16 cellular contexts compared by ENCODE assay signal in the genomic region with DNA sequence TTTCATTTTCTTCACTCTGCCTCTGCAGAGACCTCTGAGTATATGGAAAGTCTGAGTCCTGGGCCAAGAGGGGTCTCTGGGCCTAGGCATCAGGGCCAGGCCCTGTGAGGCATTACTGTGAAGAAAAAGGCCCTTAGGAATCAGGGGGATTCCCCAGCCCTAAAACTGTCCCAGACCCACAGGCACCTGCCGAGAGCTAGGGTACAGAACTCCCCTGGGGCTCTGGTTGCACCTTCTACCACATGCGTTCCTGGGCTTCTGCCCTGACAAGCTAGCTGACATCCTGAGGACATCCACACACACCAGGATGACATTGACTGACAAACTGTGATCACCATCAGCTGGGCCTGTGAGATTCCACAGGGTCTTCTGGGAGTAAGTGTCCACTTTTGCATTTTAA. TPM values are rescaled to one million over a fixed set of nuclear protein-coding genes. Genes with fewer than 3 reads are reported as not detected.
DNase-seq lines count a peak whose midpoint lies in the region; ATAC-seq lines count a peak whose summit lies in the region.
"Had no signal": no experiment of that assay in that cellular context is flagged by ENCODE, and none has a peak within 500 bp of the region (broad histone marks: within the 10 kb centered on the region; RNA-seq: fewer than 3 reads in every experiment).

No MANE protein-coding gene starts in this region.

- no peak overlapping the region for H3K27ac ChIP-seq in CD8-positive, alpha-beta memory T cell (ENCODE audit: low read depth, low read length)
- no peak overlapping the region for H3K27ac ChIP-seq in right cardiac atrium (ENCODE audit: low read length)
- H3K27ac ChIP-seq: PC-9, right lobe of liver had no signal

- peaks cover 9% of the 10 kb centered on the region for H3K27me3 ChIP-seq in CD8-positive, alpha-beta memory T cell (ENCODE audit: insufficient read depth, low read length, poor library complexity, severe bottlenecking)
- no peaks in the 10 kb centered on the region for H3K27me3 ChIP-seq in right cardiac atrium (ENCODE audit: control insufficient read depth, insufficient read depth)
- H3K27me3 ChIP-seq: right lobe of liver had no signal

- DNase-seq in activated naive CD8-positive, alpha-beta T cell treated with anti-CD3 and anti-CD28 coated beads, Interleukin-2, amount 50 U/mL, for 24 hours = no peak
- DNase-seq in activated naive CD8-positive, alpha-beta T cell treated with anti-CD3 and anti-CD28 coated beads for 36 hours = no peak
- DNase-seq in ureter (ENCODE audit: low spot score) (peak; percentile 13), right cardiac atrium (no peak)
- DNase-seq in CD8-positive, alpha-beta memory T cell = no peak
- no peak for DNase-seq in activated naive CD4-positive, alpha-beta T cell treated with anti-CD3 and anti-CD28 coated beads for 36 hours
- DNase-seq: activated T-cell treated with anti-CD3 and anti-CD28 coated beads, Interleukin-2, amount 50 U/mL, for 24 hours; DMS79 treated with DMSO at 0.1 percent for 48 hours; hippocampal formation; mesendoderm; NCI-H1930; PC-9 had no signal

- CTCF ChIA-PET in CD8-positive, alpha-beta memory T cell (lab: Charles Lee) = no interaction called here
- CTCF ChIA-PET in activated naive CD4-positive, alpha-beta T cell treated with anti-CD3 and anti-CD28 coated beads for 36 hours (lab: Charles Lee) = no interaction called here

- H3K36me3 Mint-ChIP-seq in activated naive CD8-positive, alpha-beta T cell treated with anti-CD3 and anti-CD28 coated beads, Interleukin-2, amount 50 U/mL, for 24 hours (ENCODE audit: low read depth) = no peaks in the 10 kb centered on the region
- H3K36me3 Mint-ChIP-seq in activated naive CD8-positive, alpha-beta T cell treated with anti-CD3 and anti-CD28 coated beads for 36 hours = no peaks in the 10 kb centered on the region
- peaks cover 0 to 4% (median 0%) of the 10 kb centered on the region in 3 donors for H3K36me3 Mint-ChIP-seq in CD8-positive, alpha-beta memory T cell
- no peaks in the 10 kb centered on the region for H3K36me3 Mint-ChIP-seq in activated naive CD4-positive, alpha-beta T cell treated with anti-CD3 and anti-CD28 coated beads for 36 hours (ENCODE audit: low read depth)
- H3K36me3 Mint-ChIP-seq: brain had no signal

- H3K9me3 Mint-ChIP-seq in activated naive CD8-positive, alpha-beta T cell treated with anti-CD3 and anti-CD28 coated beads, Interleukin-2, amount 50 U/mL, for 24 hours = no peaks in the 10 kb centered on the region
- H3K9me3 Mint-ChIP-seq in activated naive CD8-positive, alpha-beta T cell treated with anti-CD3 and anti-CD28 coated beads for 36 hours = no peaks in the 10 kb centered on the region
- no peaks in the 10 kb centered on the region for H3K9me3 Mint-ChIP-seq in CD8-positive, alpha-beta memory T cell
- H3K9me3 Mint-ChIP-seq in activated naive CD4-positive, alpha-beta T cell treated with anti-CD3 and anti-CD28 coated beads for 36 hours = no peaks in the 10 kb centered on the region
- H3K9me3 Mint-ChIP-seq: activated T-cell treated with anti-CD3 and anti-CD28 coated beads, Interleukin-2, amount 50 U/mL, for 24 hours had no signal

- H3K36me3 ChIP-seq in CD8-positive, alpha-beta memory T cell (ENCODE audit: insufficient read depth, low read length) = no peaks in the 10 kb centered on the region
- H3K36me3 ChIP-seq: right lobe of liver had no signal

- H3K27ac Mint-ChIP-seq in activated naive CD8-positive, alpha-beta T cell treated with anti-CD3 and anti-CD28 coated beads, Interleukin-2, amount 50 U/mL, for 24 hours = no peak overlapping the region
- H3K27ac Mint-ChIP-seq in activated naive CD8-positive, alpha-beta T cell treated with anti-CD3 and anti-CD28 coated beads for 36 hours = no peak overlapping the region
- H3K27ac Mint-ChIP-seq in CD8-positive, alpha-beta memory T cell = no peak overlapping the region
- H3K27ac Mint-ChIP-seq in activated naive CD4-positive, alpha-beta T cell treated with anti-CD3 and anti-CD28 coated beads for 36 hours = no peak overlapping the region
- H3K27ac Mint-ChIP-seq: activated T-cell treated with anti-CD3 and anti-CD28 coated beads, Interleukin-2, amount 50 U/mL, for 24 hours; brain had no signal

- H3K4me1 Mint-ChIP-seq in activated naive CD8-positive, alpha-beta T cell treated with anti-CD3 and anti-CD28 coated beads, Interleukin-2, amount 50 U/mL, for 24 hours = no peaks in the 10 kb centered on the region
- no peaks in the 10 kb centered on the region for H3K4me1 Mint-ChIP-seq in activated naive CD8-positive, alpha-beta T cell treated with anti-CD3 and anti-CD28 coated beads for 36 hours
- H3K4me1 Mint-ChIP-seq in CD8-positive, alpha-beta memory T cell = no peaks in the 10 kb centered on the region
- no peaks in the 10 kb centered on the region for H3K4me1 Mint-ChIP-seq in activated naive CD4-positive, alpha-beta T cell treated with anti-CD3 and anti-CD28 coated beads for 36 hours (ENCODE audit: low read depth)

- H3K9me3 ChIP-seq in CD8-positive, alpha-beta memory T cell (ENCODE audit: low read length) = no peaks in the 10 kb centered on the region
- H3K9me3 ChIP-seq in right cardiac atrium (ENCODE audit: control insufficient read depth, low read length) = no peaks in the 10 kb centered on the region
- H3K9me3 ChIP-seq: right lobe of liver had no signal

- peaks cover 21% of the 10 kb centered on the region for H3K27me3 Mint-ChIP-seq in activated naive CD8-positive, alpha-beta T cell treated with anti-CD3 and anti-CD28 coated beads, Interleukin-2, amount 50 U/mL, for 24 hours
- peaks cover 33% of the 10 kb centered on the region for H3K27me3 Mint-ChIP-seq in activated naive CD8-positive, alpha-beta T cell treated with anti-CD3 and anti-CD28 coated beads for 36 hours
- H3K27me3 Mint-ChIP-seq in CD8-positive, alpha-beta memory T cell = peaks cover 16 to 23% of the 10 kb centered on the region in 2 donors
- H3K27me3 Mint-ChIP-seq in activated naive CD4-positive, alpha-beta T cell treated with anti-CD3 and anti-CD28 coated beads for 36 hours (ENCODE audit: low read depth) = peaks cover 10% of the 10 kb centered on the region

- no peak overlapping the region for H3K4me3 Mint-ChIP-seq in activated naive CD8-positive, alpha-beta T cell treated with anti-CD3 and anti-CD28 coated beads, Interleukin-2, amount 50 U/mL, for 24 hours
- no peak overlapping the region for H3K4me3 Mint-ChIP-seq in activated naive CD8-positive, alpha-beta T cell treated with anti-CD3 and anti-CD28 coated beads for 36 hours
- H3K4me3 Mint-ChIP-seq in CD8-positive, alpha-beta memory T cell = no peak overlapping the region
- no peak overlapping the region for H3K4me3 Mint-ChIP-seq in activated naive CD4-positive, alpha-beta T cell treated with anti-CD3 and anti-CD28 coated beads for 36 hours
- H3K4me3 Mint-ChIP-seq: activated T-cell treated with anti-CD3 and anti-CD28 coated beads, Interleukin-2, amount 50 U/mL, for 24 hours; brain had no signal

- WGBS in right cardiac atrium = 97% methylated on average over 2 of the region's 2 CpGs

- POLR2A ChIA-PET in CD8-positive, alpha-beta memory T cell (lab: Charles Lee) = no interaction called here

- no peak overlapping the region for H3K4me3 ChIP-seq in CD8-positive, alpha-beta memory T cell (ENCODE audit: low read length)
- no peak overlapping the region for H3K4me3 ChIP-seq in right cardiac atrium (ENCODE audit: low read length)
- H3K4me3 ChIP-seq: PC-9, right lobe of liver had no signal

- H3K4me1 ChIP-seq in CD8-positive, alpha-beta memory T cell (ENCODE audit: insufficient read depth, low read length) = no peaks in the 10 kb centered on the region
- no peaks in the 10 kb centered on the region for H3K4me1 ChIP-seq in right cardiac atrium (ENCODE audit: control insufficient read depth, insufficient read depth, low read length)
- H3K4me1 ChIP-seq: right lobe of liver had no signal

- ATAC-seq in activated naive CD8-positive, alpha-beta T cell treated with anti-CD3 and anti-CD28 coated beads, Interleukin-2, amount 50 U/mL, for 24 hours = peak; percentile 61
- ATAC-seq in GM21737 (IDR thresholded peaks at IDR 0.05; ENCODE audit: unreplicated experiment) = peak; percentile 64
- peak; percentile 76 for ATAC-seq in HG03175 (IDR thresholded peaks at IDR 0.05; ENCODE audit: unreplicated experiment)
- no peak for ATAC-seq in right cardiac atrium
- ATAC-seq: right lobe of liver had no signal

- intact Hi-C loops in right cardiac atrium (cut with DNase I) = no loop called here
- intact Hi-C loops in activated naive CD4-positive, alpha-beta T cell treated with anti-CD3 and anti-CD28 coated beads for 36 hours (cut with micrococcal nuclease) = no loop called here

RNA-seq across cellular contexts. Expression of gene TGFBI, which starts 44.9 kb away (rescaled TPM):
- not detected for total RNA-seq in activated naive CD8-positive, alpha-beta T cell treated with anti-CD3 and anti-CD28 coated beads for 36 hours
- total RNA-seq in ureter (147 TPM), right cardiac atrium (10 to 100 TPM; 41.6 to 60.4 (median 51.2) TPM)
- 1 to 10 TPM; 8.8 to 9.2 TPM for total RNA-seq in CD8-positive, alpha-beta memory T cell
- 4.9 TPM for polyA plus RNA-seq in CD8-positive, alpha-beta memory T cell
- 44.1 TPM for polyA plus RNA-seq in right cardiac atrium
- not detected for total RNA-seq in activated naive CD4-positive, alpha-beta T cell treated with anti-CD3 and anti-CD28 coated beads for 36 hours

RNA-seq across cellular contexts. Expression of gene SMAD5, which starts 58.9 kb away (rescaled TPM):
- total RNA-seq in activated naive CD8-positive, alpha-beta T cell treated with anti-CD3 and anti-CD28 coated beads for 36 hours = 10 to 100 TPM; 10.1 to 10.4 TPM
- total RNA-seq in ureter = 86.3 TPM
- total RNA-seq in CD8-positive, alpha-beta memory T cell = 10 to 100 TPM; 21.8 to 21.9 TPM
- polyA plus RNA-seq in CD8-positive, alpha-beta memory T cell = 22.7 TPM
- 10 to 100 TPM; 43.9 to 62.9 (median 58.2) TPM for total RNA-seq in right cardiac atrium
- polyA plus RNA-seq in right cardiac atrium = 8.7 TPM
- 1 to 10 TPM in 1 of 2 experiments, under 1 TPM in 1; 0.50 to 1.2 TPM for total RNA-seq in activated naive CD4-positive, alpha-beta T cell treated with anti-CD3 and anti-CD28 coated beads for 36 hours

Comparison
In these comparisons a context has a peak if more than half of its experiments do, and no peak if none do; other contexts are left out.
1. ATAC-seq: peak in activated naive CD8-positive, alpha-beta T cell treated with anti-CD3 and anti-CD28 coated beads, Interleukin-2, amount 50 U/mL, for 24 hours (single experiment), GM21737 (single experiment) and HG03175 (single experiment); none in right cardiac atrium (0 of 2).
2. RNA of gene TGFBI, which starts 44.9 kb away (total RNA-seq): 147 TPM in ureter (single experiment), 41.6 to 60.4 TPM in right cardiac atrium and 8.8 to 9.2 TPM in CD8-positive, alpha-beta memory T cell; not detected in activated naive CD8-positive, alpha-beta T cell treated with anti-CD3 and anti-CD28 coated beads for 36 hours and not detected in activated naive CD4-positive, alpha-beta T cell treated with anti-CD3 and anti-CD28 coated beads for 36 hours; every median in the first group is over 4 times any median in the second.
3. RNA of gene SMAD5, which starts 58.9 kb away (total RNA-seq): 86.3 TPM in ureter (single experiment), 43.9 to 62.9 TPM in right cardiac atrium, 21.8 to 21.9 TPM in CD8-positive, alpha-beta memory T cell and 10.1 to 10.4 TPM in activated naive CD8-positive, alpha-beta T cell treated with anti-CD3 and anti-CD28 coated beads for 36 hours; 0.50 to 1.2 TPM in activated naive CD4-positive, alpha-beta T cell treated with anti-CD3 and anti-CD28 coated beads for 36 hours; every median in the first group is over 4 times any median in the second.